ENCODE assay signal across 11 cellular contexts in genomic region chr11:30488304-30488998, GRCh38.
DNase-seq lines count a peak whose midpoint lies in the region; ATAC-seq and TF ChIP-seq lines count a peak whose summit lies in the region.
"Had no signal": no experiment of that assay in that cellular context is flagged by ENCODE, and none has a peak within 500 bp of the region (broad histone marks: within the 10 kb centered on the region; RNA-seq: fewer than 3 reads in every experiment).

No MANE protein-coding gene starts in this region.

- H2AFZ ChIP-seq in hepatocyte, result peak overlapping the region; percentile 1

- DNase-seq in NCI-H1105 treated with DMSO at 0.1 percent for 48 hours (lab: John Stamatoyannopoulos, UW) (peak; percentile 85), SW480 (ENCODE audit: low spot score) (peak; percentile 7), hepatocyte (ENCODE audit: low spot score) (peak; percentile 80), stromal cell of bone marrow (ENCODE audit: low read depth) (peak; percentile 35), lower leg skin (ENCODE audit: low spot score in 2 of 2) (no peak), MG63 (no peak)
- DNase-seq: activated T-cell treated with anti-CD3 and anti-CD28 coated beads, Interleukin-2, amount 50 U/mL, for 48 hours; naive B cell had no signal

- no peaks in the 10 kb centered on the region for H3K27me3 ChIP-seq in hepatocyte
- H3K27me3 ChIP-seq in MG63, result no peaks in the 10 kb centered on the region

- peaks cover 23% of the 10 kb centered on the region for H3K4me1 ChIP-seq in hepatocyte (ENCODE audit: insufficient read depth)

- no peak for ATAC-seq in HG02678 (IDR thresholded peaks at IDR 0.05; ENCODE audit: unreplicated experiment)
- ATAC-seq in HG03354 (IDR thresholded peaks at IDR 0.05; ENCODE audit: poor library complexity, severe bottlenecking, unreplicated experiment), result no peak

- intact Hi-C loops in lower leg skin (cut with DNase I; ENCODE audit: low total_unique reads), result no loop called here

- H3K9me3 ChIP-seq in hepatocyte (ENCODE audit: low read depth) (no peaks in the 10 kb centered on the region), MG63 (no peaks in the 10 kb centered on the region)

- WGBS in hepatocyte (ENCODE audit: low lambda C conversion rate, missing lambda C conversion rate), result 12% methylated on average over 8 of the region's 8 CpGs
- 40 to 42% methylated on average over 8 of the region's 8 CpGs for WGBS in lower leg skin, 2 donors

- H3K36me3 ChIP-seq in hepatocyte (replicated peaks; ENCODE audit: insufficient read depth, low read depth), result no peaks in the 10 kb centered on the region
- H3K36me3 ChIP-seq in MG63, result no peaks in the 10 kb centered on the region

- no peak overlapping the region for H3K4me3 ChIP-seq in hepatocyte
- H3K4me3 ChIP-seq in lower leg skin (ENCODE audit: low read depth, poor library complexity, severe bottlenecking), result no peak overlapping the region
- H3K4me3 ChIP-seq in MG63, result no peak overlapping the region

- H3K79me2 ChIP-seq in hepatocyte, result no peaks in the 10 kb centered on the region

- no peaks in the 10 kb centered on the region for H4K20me1 ChIP-seq in hepatocyte (ENCODE audit: insufficient read depth, poor library complexity, severe bottlenecking)

- H3K27ac ChIP-seq in hepatocyte, result peak overlapping the region; percentile 33
- H3K27ac ChIP-seq: KMS-11 had no signal

- no peak for TF ChIP-seq CTCF in hepatocyte (IDR thresholded peaks at IDR 0.05; ENCODE audit: poor library complexity)
- no peak for TF ChIP-seq CTCF in lower leg skin (IDR thresholded peaks at IDR 0.05)

- TF ChIP-seq POLR2A in lower leg skin (IDR thresholded peaks at IDR 0.05), result no peak

- peak overlapping the region; percentile 68 for H3K4me2 ChIP-seq in hepatocyte
- H3K4me2 ChIP-seq: KMS-11 had no signal

- no peaks in the 10 kb centered on the region for H3K9me2 ChIP-seq in hepatocyte (replicated peaks; ENCODE audit: insufficient read depth)

Comparison
In these comparisons a context has a peak if more than half of its experiments do, and no peak if none do; other contexts are left out.
1. DNase-seq: peak in NCI-H1105 treated with DMSO at 0.1 percent for 48 hours (single experiment), SW480 (single experiment), hepatocyte (single experiment) and stromal cell of bone marrow (single experiment); none in lower leg skin (0 of 2) and MG63 (single experiment).